Comparison of ENCODE assay signal across 11 cellular contexts in genomic region chr5:10702911-10703491, GRCh38. TPM values are rescaled to one million over a fixed set of nuclear protein-coding genes. Genes with fewer than 3 reads are reported as not detected.
DNase-seq lines count a peak whose midpoint lies in the region; ATAC-seq and TF ChIP-seq lines count a peak whose summit lies in the region.
"Had no signal": no experiment of that assay in that cellular context is flagged by ENCODE, and none has a peak within 500 bp of the region (broad histone marks: within the 10 kb centered on the region; RNA-seq: fewer than 3 reads in every experiment).

No MANE protein-coding gene starts in this region.

- no peaks in the 10 kb centered on the region for H3K9me3 ChIP-seq in uterus
- H3K9me3 ChIP-seq: MG63 had no signal

- TF ChIP-seq CTCF in brain microvascular endothelial cell (IDR thresholded peaks at IDR 0.05; ENCODE audit: low read depth, low read length, missing control alignments): no peak
- TF ChIP-seq CTCF in uterus (IDR thresholded peaks at IDR 0.05): no peak
- TF ChIP-seq CTCF in GM10266 (IDR thresholded peaks at IDR 0.05; ENCODE audit: control insufficient read depth, insufficient read depth, low read depth, missing control alignments): no peak

- TF ChIP-seq POLR2A in uterus (IDR thresholded peaks at IDR 0.05): no peak

- peaks cover 10% of the 10 kb centered on the region for H3K36me3 Mint-ChIP-seq in activated naive CD8-positive, alpha-beta T cell treated with anti-CD3 and anti-CD28 coated beads, Interleukin-2, amount 50 U/mL, for 24 hours (ENCODE audit: low read depth)
- peaks cover 8% of the 10 kb centered on the region for H3K36me3 Mint-ChIP-seq in activated naive CD8-positive, alpha-beta T cell treated with anti-CD3 and anti-CD28 coated beads for 36 hours

- H3K27me3 ChIP-seq in brain microvascular endothelial cell (replicated peaks): no peaks in the 10 kb centered on the region
- H3K27me3 ChIP-seq in uterus: no peaks in the 10 kb centered on the region
- H3K27me3 ChIP-seq: MG63 had no signal

- in situ Hi-C loops in brain microvascular endothelial cell (cut with HindIII; ENCODE audit: low pct_ligation_motif_present, low sequenced_read_pairs): no loop called here

- DNase-seq in activated naive CD8-positive, alpha-beta T cell treated with anti-CD3 and anti-CD28 coated beads, Interleukin-2, amount 50 U/mL, for 24 hours: no peak
- DNase-seq in activated naive CD8-positive, alpha-beta T cell treated with anti-CD3 and anti-CD28 coated beads for 36 hours: no peak
- peak; percentile 49 for DNase-seq in brain microvascular endothelial cell
- peak; percentile 58 for DNase-seq in inferior parietal cortex (ENCODE audit: extremely low spot score)
- DNase-seq in uterus: peak in 1 of 2 donors; percentile 43
- DNase-seq in GM10266 (ENCODE audit: extremely low spot score): no peak
- DNase-seq in NCI-H2196 (lab: John Stamatoyannopoulos, UW; ENCODE audit: unreplicated experiment): no peak
- DNase-seq: MG63, NCI-H774 had no signal

- H3K4me3 ChIP-seq in brain microvascular endothelial cell (ENCODE audit: low read depth, low read length) (no peak overlapping the region), uterus (no peak overlapping the region)
- H3K4me3 ChIP-seq: MG63 had no signal

- no peak overlapping the region for H3K4me3 Mint-ChIP-seq in activated naive CD8-positive, alpha-beta T cell treated with anti-CD3 and anti-CD28 coated beads, Interleukin-2, amount 50 U/mL, for 24 hours
- no peak overlapping the region for H3K4me3 Mint-ChIP-seq in activated naive CD8-positive, alpha-beta T cell treated with anti-CD3 and anti-CD28 coated beads for 36 hours
- H3K4me3 Mint-ChIP-seq: central memory CD8-positive, alpha-beta T cell had no signal

- peak overlapping the region; percentile 96 for H3K27ac ChIP-seq in brain microvascular endothelial cell
- H3K27ac ChIP-seq in uterus: peak overlapping the region; percentile 54 to 72

- H3K36me3 ChIP-seq in brain microvascular endothelial cell (replicated peaks): no peaks in the 10 kb centered on the region
- H3K36me3 ChIP-seq in uterus: no peaks in the 10 kb centered on the region

- H3K27me3 Mint-ChIP-seq in activated naive CD8-positive, alpha-beta T cell treated with anti-CD3 and anti-CD28 coated beads, Interleukin-2, amount 50 U/mL, for 24 hours: no peaks in the 10 kb centered on the region
- no peaks in the 10 kb centered on the region for H3K27me3 Mint-ChIP-seq in activated naive CD8-positive, alpha-beta T cell treated with anti-CD3 and anti-CD28 coated beads for 36 hours
- H3K27me3 Mint-ChIP-seq: central memory CD8-positive, alpha-beta T cell had no signal

- ATAC-seq in activated naive CD8-positive, alpha-beta T cell treated with anti-CD3 and anti-CD28 coated beads, Interleukin-2, amount 50 U/mL, for 24 hours: no peak
- no peak for ATAC-seq in GM21390 (IDR thresholded peaks at IDR 0.05; ENCODE audit: unreplicated experiment)

- no peaks in the 10 kb centered on the region for H3K9me3 Mint-ChIP-seq in activated naive CD8-positive, alpha-beta T cell treated with anti-CD3 and anti-CD28 coated beads, Interleukin-2, amount 50 U/mL, for 24 hours
- H3K9me3 Mint-ChIP-seq in activated naive CD8-positive, alpha-beta T cell treated with anti-CD3 and anti-CD28 coated beads for 36 hours: no peaks in the 10 kb centered on the region
- H3K9me3 Mint-ChIP-seq: central memory CD8-positive, alpha-beta T cell had no signal

- peaks cover 3 to 7% of the 10 kb centered on the region in 2 donors for H3K4me1 ChIP-seq in uterus

- intact Hi-C loops in uterus (cut with DNase I; ENCODE audit: low total_unique reads): no loop called here

- peaks cover 49% of the 10 kb centered on the region for H3K4me1 Mint-ChIP-seq in activated naive CD8-positive, alpha-beta T cell treated with anti-CD3 and anti-CD28 coated beads, Interleukin-2, amount 50 U/mL, for 24 hours
- peaks cover 43% of the 10 kb centered on the region for H3K4me1 Mint-ChIP-seq in activated naive CD8-positive, alpha-beta T cell treated with anti-CD3 and anti-CD28 coated beads for 36 hours

- peak overlapping the region; percentile 40 for H3K27ac Mint-ChIP-seq in activated naive CD8-positive, alpha-beta T cell treated with anti-CD3 and anti-CD28 coated beads, Interleukin-2, amount 50 U/mL, for 24 hours
- H3K27ac Mint-ChIP-seq in activated naive CD8-positive, alpha-beta T cell treated with anti-CD3 and anti-CD28 coated beads for 36 hours: no peak overlapping the region

RNA-seq across cellular contexts. Expression of gene DAP, which starts 58.0 kb away (rescaled TPM):
- 10 to 100 TPM; 53.2 to 53.4 TPM for total RNA-seq in activated naive CD8-positive, alpha-beta T cell treated with anti-CD3 and anti-CD28 coated beads for 36 hours
- total RNA-seq in uterus: 10 to 100 TPM; 38.2 to 83.9 (median 50.0) TPM

Comparison
In these comparisons a context has a peak if more than half of its experiments do, and no peak if none do; other contexts are left out.
1. DNase-seq: peak in brain microvascular endothelial cell (single experiment) and inferior parietal cortex (single experiment); none in activated naive CD8-positive, alpha-beta T cell treated with anti-CD3 and anti-CD28 coated beads, Interleukin-2, amount 50 U/mL, for 24 hours (single experiment), activated naive CD8-positive, alpha-beta T cell treated with anti-CD3 and anti-CD28 coated beads for 36 hours (single experiment), GM10266 (single experiment) and NCI-H2196 (single experiment).